Comparison of ENCODE assay signal across 26 cellular contexts in the genomic region with DNA sequence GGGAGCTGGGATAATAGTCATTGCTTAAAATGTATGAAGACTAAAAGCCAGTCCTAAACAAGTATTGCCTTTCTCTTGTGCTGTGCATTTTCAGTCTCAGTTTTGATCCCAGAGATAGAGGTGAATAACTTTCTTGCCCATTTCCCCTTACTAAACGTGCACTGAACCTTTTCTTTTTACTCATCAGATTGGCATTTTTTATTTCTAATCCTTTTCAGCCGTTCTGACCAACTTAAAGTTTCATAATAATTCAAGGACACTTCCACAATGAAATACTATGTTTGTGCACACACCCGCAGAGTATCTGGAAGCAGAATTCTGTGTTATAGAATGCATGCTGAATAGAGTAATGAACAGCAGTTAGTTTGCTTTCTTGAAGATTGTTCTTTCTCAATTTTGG.
"Had no signal": no experiment of that assay in that cellular context is flagged by ENCODE, and none has a peak within 500 bp of the region (broad histone marks: within the 10 kb centered on the region; RNA-seq: fewer than 3 reads in every experiment).

No MANE protein-coding gene starts in this region.

- H3K27me3 ChIP-seq: body of pancreas, colonic mucosa, heart right ventricle had no signal

- H3K27ac ChIP-seq: body of pancreas, colonic mucosa, epithelial cell of prostate, heart right ventricle, VCaP had no signal

- H3K9me3 ChIP-seq: body of pancreas, colonic mucosa, heart right ventricle had no signal

- H3K4me3 ChIP-seq: body of pancreas, colonic mucosa, heart right ventricle had no signal

- H3K36me3 ChIP-seq: colonic mucosa, heart right ventricle had no signal

- ATAC-seq: activated T-cell treated with anti-CD3 and anti-CD28 coated beads, Interleukin-2, amount 50 U/mL, for 4 hours; activated T-helper 17 cell treated with anti-CD3 and anti-CD28 coated beads, Interleukin-2, amount 50 U/mL, for 72 hours; body of pancreas; esophagus mucosa; heart right ventricle; WTC11 had no signal

- H3K4me1 ChIP-seq: body of pancreas, colonic mucosa, heart right ventricle had no signal

- DNase-seq: activated CD4-positive, alpha-beta memory T cell treated with anti-CD3 and anti-CD28 coated beads, Interleukin-2, amount 10 ng/mL, durations not matched to agents 7 days and 5 days; activated CD4-positive, alpha-beta T cell treated with anti-CD3 and anti-CD28 coated beads for 1 hour; activated CD4-positive, alpha-beta T cell treated with anti-CD3 and anti-CD28 coated beads for 4 hours; activated CD4-positive, alpha-beta T cell treated with anti-CD3 and anti-CD28 coated beads, Interleukin-2, amount 10 ng/mL, durations not matched to agents 7 days and 5 days; activated CD4-positive, alpha-beta T cell treated with anti-CD3 and anti-CD28 coated beads, Interleukin-2, amount 50 U/mL, for 4 hours; activated CD8-positive, alpha-beta memory T cell treated with anti-CD3 and anti-CD28 coated beads, Interleukin-2, amount 50 U/mL, for 48 hours; activated effector memory CD4-positive, alpha-beta T cell treated with Interleukin-2 at 50 U/mL for 16 hours; activated gamma-delta T cell treated with Interleukin-2 at 50 U/mL for 16 hours; activated naive CD4-positive, alpha-beta T cell treated with anti-CD3 and anti-CD28 coated beads, Interleukin-2, amount 50 U/mL, for 16 hours; activated naive CD4-positive, alpha-beta T cell treated with Interleukin-2 at 50 U/mL for 16 hours; activated T-cell treated with anti-CD3 and anti-CD28 coated beads for 4 hours; activated T-cell treated with anti-CD3 and anti-CD28 coated beads, Interleukin-2, amount 50 U/mL, for 4 hours; amygdala; aorta; body of pancreas; caudate nucleus; colonic mucosa; effector CD8-positive, alpha-beta T cell; foreskin fibroblast; heart right ventricle; T-helper 2 cell had no signal
